In genomic region chr10:99395750-99396445, GRCh38 we compare ENCODE assay signal across 9 cellular contexts. TPM values are rescaled to one million over a fixed set of nuclear protein-coding genes. Genes with fewer than 3 reads are reported as not detected.
DNase-seq lines count a peak whose midpoint lies in the region; ATAC-seq and TF ChIP-seq lines count a peak whose summit lies in the region.
"Had no signal": no experiment of that assay in that cellular context is flagged by ENCODE, and none has a peak within 500 bp of the region (broad histone marks: within the 10 kb centered on the region; RNA-seq: fewer than 3 reads in every experiment).

No MANE protein-coding gene starts in this region.

- no peaks in the 10 kb centered on the region for H3K79me2 ChIP-seq in SK-N-SH (ENCODE audit: insufficient read depth)

- CTCF ChIA-PET in SK-N-SH (lab: Yijun Ruan, JAX) = no interaction called here

- no peak for TF ChIP-seq RAD21 in SK-N-SH (IDR thresholded peaks at IDR 0.05; ENCODE audit: low read length)

- TF ChIP-seq CTCF in left ventricle myocardium inferior (IDR thresholded peaks at IDR 0.05; ENCODE audit: borderline replicate concordance) (no peak), SK-N-SH (IDR thresholded peaks at IDR 0.05) (no peak), BE2C (IDR thresholded peaks at IDR 0.05; ENCODE audit: low read depth, low read length) (no peak)

- peaks cover 24% of the 10 kb centered on the region for H3F3A ChIP-seq in SK-N-SH (replicated peaks; ENCODE audit: insufficient read depth)

- no peaks in the 10 kb centered on the region for H4K20me1 ChIP-seq in SK-N-SH (ENCODE audit: insufficient read depth)

- WGBS in SK-N-SH (ENCODE audit: low lambda C conversion rate) = 48% methylated on average over 2 of the region's 2 CpGs

- DNase-seq in left ventricle myocardium inferior (no peak), cardiac septum (ENCODE audit: low spot score) (no peak), SK-N-SH (no peak), left ventricle myocardium superior (no peak), BE2C (no peak), NCI-H1694 (lab: John Stamatoyannopoulos, UW) (no peak), SKM-1 treated with dmso at 0.1 percent for 144 hours (lab: John Stamatoyannopoulos, UW; ENCODE audit: unreplicated experiment) (no peak)
- DNase-seq: pancreas had no signal

- H3K4me2 ChIP-seq in SK-N-SH = peak overlapping the region; percentile 30

- peak; percentile 24 for ATAC-seq in left ventricle myocardium superior
- no peak for ATAC-seq in GM21723 (IDR thresholded peaks at IDR 0.05; ENCODE audit: unreplicated experiment)

- H3K4me3 ChIP-seq in left ventricle myocardium inferior (no peak overlapping the region), SK-N-SH (ENCODE audit: low read depth in 2 of 2, low read length in 1 of 2) (no peak overlapping the region), BE2C (ENCODE audit: low read depth, low read length) (no peak overlapping the region)
- H3K4me3 ChIP-seq: pancreas had no signal

- H3K27ac ChIP-seq in left ventricle myocardium inferior (replicated peaks) (peak overlapping the region; percentile 9), SK-N-SH (ENCODE audit: low read depth in 2 of 2, low read length in 1 of 2) (peak overlapping the region; percentile 67 to 77; a peak in 3 of 4 replicates)
- H3K27ac ChIP-seq: pancreas had no signal

- POLR2A ChIA-PET in SK-N-SH (lab: Yijun Ruan, JAX) = no interaction called here

- H3K9ac ChIP-seq in SK-N-SH = peak overlapping the region; percentile 31; the same call in 1 of the 2 replicates

- no peaks in the 10 kb centered on the region for H3K27me3 ChIP-seq in left ventricle myocardium inferior (ENCODE audit: low read depth)
- H3K27me3 ChIP-seq in SK-N-SH (ENCODE audit: insufficient read depth) = no peaks in the 10 kb centered on the region
- no peaks in the 10 kb centered on the region for H3K27me3 ChIP-seq in BE2C
- H3K27me3 ChIP-seq: pancreas had no signal

- no peak overlapping the region; the same call in 1 of the 2 replicates for H2AFZ ChIP-seq in SK-N-SH (ENCODE audit: low read depth)

- H3K9me3 ChIP-seq in left ventricle myocardium inferior (replicated peaks) (no peaks in the 10 kb centered on the region), SK-N-SH (no peaks in the 10 kb centered on the region), BE2C (no peaks in the 10 kb centered on the region)
- H3K9me3 ChIP-seq: pancreas had no signal

- intact Hi-C loops in left ventricle myocardium inferior (cut with micrococcal nuclease) = no loop called here
- intact Hi-C loops in cardiac septum (cut with DNase I) = no loop called here
- intact Hi-C loops in left ventricle myocardium superior (cut with micrococcal nuclease) = no loop called here

- no peaks in the 10 kb centered on the region for H3K9me2 ChIP-seq in SK-N-SH

- no peak for TF ChIP-seq EP300 in SK-N-SH (IDR thresholded peaks at IDR 0.05; ENCODE audit: borderline replicate concordance in 1 of 2, low read depth in 1 of 2, low read length in 1 of 2)

- H3K36me3 ChIP-seq in left ventricle myocardium inferior (peaks cover 63% of the 10 kb centered on the region), SK-N-SH (replicated peaks in 1 of 2; ENCODE audit: control insufficient read depth in 1 of 2, insufficient read depth in 2 of 2, low read length in 1 of 2) (peaks cover 11 to 12% of the 10 kb centered on the region in 2 experiments), BE2C (peaks cover 32% of the 10 kb centered on the region)

- H3K4me1 ChIP-seq in left ventricle myocardium inferior (peaks cover 51% of the 10 kb centered on the region), SK-N-SH (ENCODE audit: control insufficient read depth in 1 of 2, insufficient read depth in 2 of 2, low read depth in 1 of 2, low read length in 1 of 2) (peaks cover 0 to 12% of the 10 kb centered on the region in 2 experiments; a peak in 2 of 4 replicates), BE2C (no peaks in the 10 kb centered on the region)
- H3K4me1 ChIP-seq: pancreas had no signal

TF ChIP-seq in SK-N-SH, 30 proteins besides CTCF, POLR2A, EP300 and RAD21 (continues in another document):
- TF ChIP-seq REST (IDR thresholded peaks at IDR 0.05; ENCODE audit: low read depth, low read length) (no peak), SIN3A (IDR thresholded peaks at IDR 0.05; ENCODE audit: borderline replicate concordance, low read depth, low read length) (peak; percentile 54; the same call in 1 of the 2 replicates), FOXJ3 (CRISPR knock-in tag; IDR thresholded peaks at IDR 0.05) (no peak), EZH2phosphoT487 (IDR thresholded peaks at IDR 0.05; ENCODE audit: borderline replicate concordance, low read depth) (no peak), FOSL2 (IDR thresholded peaks at IDR 0.05; ENCODE audit: borderline replicate concordance, low read depth) (peak; percentile 65), IRF3 (IDR thresholded peaks at IDR 0.05; ENCODE audit: low read depth, low read length) (no peak), MXI1 (IDR thresholded peaks at IDR 0.05; ENCODE audit: low read depth, low read length) (no peak), TAF1 (IDR thresholded peaks at IDR 0.05; ENCODE audit: borderline replicate concordance, low read depth, low read length) (no peak), YY1 (IDR thresholded peaks at IDR 0.05; ENCODE audit: low read depth) (peak; percentile 59; the same call in 1 of the 2 replicates), PBX3 (IDR thresholded peaks at IDR 0.05) (no peak), RCOR1 (IDR thresholded peaks at IDR 0.05; ENCODE audit: low read length) (no peak), JUND (IDR thresholded peaks at IDR 0.05) (peak; percentile 44), GATA2 (CRISPR knock-in tag; IDR thresholded peaks at IDR 0.05) (no peak), USF2 (IDR thresholded peaks at IDR 0.05; ENCODE audit: borderline replicate concordance, low read depth, low read length) (no peak)

RNA-seq across cellular contexts. Expression of gene GOT1, which starts 34.5 kb away (rescaled TPM):
- total RNA-seq in left ventricle myocardium inferior (609 TPM), cardiac septum (390 TPM), left ventricle myocardium superior (587 TPM)
- 9.8 and 10.9 TPM in 2 replicates for polyA plus RNA-seq in SK-N-SH (2012; rRNA removed)
- polyA plus RNA-seq in SK-N-SH (2012; cell fraction: cytosol; rRNA removed) = 9.8 and 10.7 TPM in 2 replicates
- polyA plus RNA-seq in SK-N-SH (2012; cell fraction: nucleus; rRNA removed) = 15.6 and 17.4 TPM in 2 replicates
- polyA plus RNA-seq in BE2C (2012; ENCODE audit: insufficient read depth, insufficient read length, low read depth) = 89.3 TPM
